Comparison of ENCODE assay signal across 2 cellular contexts in the genomic region with DNA sequence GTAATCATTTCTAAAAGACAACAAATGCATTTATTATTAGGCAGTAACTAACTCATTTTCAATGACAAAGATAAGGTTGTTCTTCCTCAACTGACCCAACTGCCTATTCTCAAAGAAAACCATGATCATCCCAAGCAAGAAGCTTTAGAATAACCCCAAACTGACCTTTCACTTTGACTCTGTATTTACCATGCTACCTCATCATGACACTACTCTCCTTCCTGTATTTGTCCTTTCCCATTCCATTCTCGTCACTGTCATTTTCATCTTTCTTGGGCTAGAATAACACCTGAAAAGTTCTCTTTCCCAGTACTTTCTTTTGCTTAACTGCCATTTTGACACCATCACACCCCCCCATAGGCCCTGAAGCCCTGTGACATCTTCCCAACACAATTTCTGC.
TF ChIP-seq lines count a peak whose summit lies in the region.

No MANE protein-coding gene starts in this region.

TF ChIP-seq in HEK293, 187 proteins besides CTCF, POLR2A, EP300 and RAD21:
- TF ChIP-seq, protein P1, sequence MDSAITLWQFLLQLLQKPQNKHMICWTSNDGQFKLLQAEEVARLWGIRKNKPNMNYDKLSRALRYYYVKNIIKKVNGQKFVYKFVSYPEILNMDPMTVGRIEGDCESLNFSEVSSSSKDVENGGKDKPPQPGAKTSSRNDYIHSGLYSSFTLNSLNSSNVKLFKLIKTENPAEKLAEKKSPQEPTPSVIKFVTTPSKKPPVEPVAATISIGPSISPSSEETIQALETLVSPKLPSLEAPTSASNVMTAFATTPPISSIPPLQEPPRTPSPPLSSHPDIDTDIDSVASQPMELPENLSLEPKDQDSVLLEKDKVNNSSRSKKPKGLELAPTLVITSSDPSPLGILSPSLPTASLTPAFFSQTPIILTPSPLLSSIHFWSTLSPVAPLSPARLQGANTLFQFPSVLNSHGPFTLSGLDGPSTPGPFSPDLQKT (IDR thresholded peaks at IDR 0.05; ENCODE audit: borderline replicate concordance, low read depth, low read length): no peak
- no peak for TF ChIP-seq ZNF473 (tag by site-specific recombination; IDR thresholded peaks at IDR 0.05)
- TF ChIP-seq PRDM1 (tag by site-specific recombination; IDR thresholded peaks at IDR 0.05): peak; percentile 44; the same call in 1 of the 2 replicates
- no peak for TF ChIP-seq ZNF76 (tag by site-specific recombination; IDR thresholded peaks at IDR 0.05; ENCODE audit: borderline replicate concordance, low read depth)

TF ChIP-seq in K562, 482 proteins besides CTCF, POLR2A, EP300 and RAD21:
- TF ChIP-seq HNRNPLL (IDR thresholded peaks at IDR 0.05; ENCODE audit: low read depth, low read length, poor library complexity, severe bottlenecking) (peak; percentile 38), ILF3 (IDR thresholded peaks at IDR 0.05; ENCODE audit: borderline replicate concordance) (no peak)
